ENCODE assay signal across 19 cellular contexts in the genomic region with DNA sequence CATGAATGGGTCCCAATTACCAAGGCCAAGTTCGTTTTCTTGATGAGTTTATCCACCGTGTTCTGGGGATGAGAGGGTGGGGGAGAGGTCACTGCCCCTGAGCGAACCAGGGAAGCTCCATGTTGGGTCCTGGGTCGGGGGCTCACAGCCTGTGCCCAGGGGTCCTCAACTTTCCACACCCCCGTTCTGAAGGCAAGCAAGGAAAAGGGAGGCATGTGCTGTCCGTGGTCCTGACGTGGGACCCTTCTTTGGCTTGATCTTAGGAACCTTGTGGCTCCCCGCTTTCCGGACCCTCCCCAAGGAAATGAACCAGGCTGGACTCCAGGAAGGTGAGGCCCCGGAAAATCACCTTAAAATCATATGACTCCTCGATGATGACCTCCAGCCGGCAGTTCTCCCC. TPM values are rescaled to one million over a fixed set of nuclear protein-coding genes. Genes with fewer than 3 reads are reported as not detected.
DNase-seq lines count a peak whose midpoint lies in the region; ATAC-seq, FAIRE-seq and TF ChIP-seq lines count a peak whose summit lies in the region.
"Had no signal": no experiment of that assay in that cellular context is flagged by ENCODE, and none has a peak within 500 bp of the region (broad histone marks: within the 10 kb centered on the region; RNA-seq: fewer than 3 reads in every experiment).

No MANE protein-coding gene starts in this region.

- H3K4me3 ChIP-seq in A549, result no peak overlapping the region
- H3K4me3 ChIP-seq in GM12878, result no peak overlapping the region
- H3K4me3 ChIP-seq in lower lobe of right lung, result no peak overlapping the region
- H3K4me3 ChIP-seq: BLaER1 treated with 17β-estradiol and CSF1 and Interleukin-3, amounts not matched to agents 10 nM and 100 nM; SJSA1 had no signal

- no peak for FAIRE-seq in A549 (lab: Jason Lieb, UNC)
- no peak for FAIRE-seq in GM12878 (lab: Jason Lieb, UNC)
- FAIRE-seq: H54 had no signal

- H2AFZ ChIP-seq in GM12878 (ENCODE audit: control insufficient read depth, low read depth, low read length), result no peak overlapping the region

- DNase-seq in A549 (ENCODE audit: low read depth in 1 of 2, low spot score in 1 of 2) (no peak), KBM-7 (peak; percentile 27), GM12878 (ENCODE audit: low read depth, low spot score) (no peak), lower lobe of right lung (peak; percentile 21), DMS153 (lab: John Stamatoyannopoulos, UW) (no peak)
- DNase-seq in natural killer cell treated with Interleukin-12 subunit alpha and Interleukin-12 subunit beta and Interleukin-15 and Interleukin-18, amount 100 ng/mL, for 72 hours (ENCODE audit: low spot score), result no peak
- DNase-seq: CD8-positive, alpha-beta memory T cell; GF-D8; NCI-H1417; NCI-H1930; NCI-H446; OCI-M1 had no signal

- no peaks in the 10 kb centered on the region for H3K9me3 Mint-ChIP-seq in natural killer cell treated with Interleukin-12 subunit alpha and Interleukin-12 subunit beta and Interleukin-15 and Interleukin-18, amount 100 ng/mL, for 72 hours
- H3K9me3 Mint-ChIP-seq: CD8-positive, alpha-beta memory T cell had no signal

- H3K9me3 ChIP-seq in A549, result no peaks in the 10 kb centered on the region; the same call in 2 of the 3 replicates
- H3K9me3 ChIP-seq in GM12878 (replicated peaks; ENCODE audit: control insufficient read depth, insufficient read depth, low read length), result no peaks in the 10 kb centered on the region
- H3K9me3 ChIP-seq in lower lobe of right lung, result no peaks in the 10 kb centered on the region

- H3K4me2 ChIP-seq in A549 (no peak overlapping the region), GM12878 (ENCODE audit: control insufficient read depth, insufficient read depth) (no peak overlapping the region)
- H3K4me2 ChIP-seq: BLaER1 treated with 17β-estradiol and CSF1 and Interleukin-3, amounts not matched to agents 10 nM and 100 nM had no signal

- H4K20me1 ChIP-seq in GM12878 (ENCODE audit: control insufficient read depth, insufficient read depth), result no peaks in the 10 kb centered on the region

- H3K4me1 Mint-ChIP-seq in natural killer cell treated with Interleukin-12 subunit alpha and Interleukin-12 subunit beta and Interleukin-15 and Interleukin-18, amount 100 ng/mL, for 72 hours (ENCODE audit: low read depth in 2 of 2), result peaks cover 9 to 21% of the 10 kb centered on the region in 2 donors

- CTCF ChIA-PET in A549 (lab: Yijun Ruan, JAX) (interaction anchor here (0.5 to 28.3 kb wide), 18 partner anchors 10 to 314 kb away, joined by 3 to 901 read pairs (median 22); a partner anchor contains a TSS), GM12878 (lab: Yijun Ruan, JAX) (interaction anchor here (0.6 to 9.9 kb wide), 5 partner anchors 8 to 268 kb away, joined by 3 to 163 read pairs (median 7); a partner anchor contains a TSS)

- H3K27me3 ChIP-seq in GM12878 (replicated peaks in 1 of 2; ENCODE audit: control insufficient read depth in 2 of 2, insufficient read depth in 2 of 2, low read length in 1 of 2), result peaks cover 0 to 1% of the 10 kb centered on the region in 2 experiments; a peak in 2 of 4 replicates
- H3K27me3 ChIP-seq in lower lobe of right lung (ENCODE audit: low read depth), result peaks cover 58% of the 10 kb centered on the region

- no peak for TF ChIP-seq RAD21 in A549 (conservative IDR thresholded peaks at IDR 0.05 in 1 of 2, IDR thresholded peaks at IDR 0.05 in 1 of 2)
- TF ChIP-seq RAD21 in GM12878 (IDR thresholded peaks at IDR 0.05; ENCODE audit: insufficient read depth, low read depth, low read length), result no peak

- RAD21 ChIA-PET in GM12878 (lab: Charles Lee; ENCODE audit: unreplicated experiment), result interaction anchor here (0.6 kb wide), 1 partner anchor 269 kb away, joined by 3 read pairs; no protein-coding TSS in a partner anchor

- BruUV-seq in GM12878 (replicated peaks; lab: Mats Ljungman, UMichigan), result no TSS peak

- TF ChIP-seq POLR2A in A549 (IDR thresholded peaks at IDR 0.05; ENCODE audit: low read length), result no peak
- TF ChIP-seq POLR2A in GM12878 (IDR thresholded peaks at IDR 0.05; ENCODE audit: low read depth, low read length), result no peak

- H3K9ac ChIP-seq in GM12878 (ENCODE audit: control insufficient read depth, insufficient read depth, low read length), result no peak overlapping the region
- H3K9ac ChIP-seq: BLaER1 treated with 17β-estradiol and CSF1 and Interleukin-3, amounts not matched to agents 10 nM and 100 nM had no signal

- H3K27me3 Mint-ChIP-seq in natural killer cell treated with Interleukin-12 subunit alpha and Interleukin-12 subunit beta and Interleukin-15 and Interleukin-18, amount 100 ng/mL, for 72 hours, result peaks cover 35 to 66% of the 10 kb centered on the region in 2 donors

- no peak overlapping the region for H3K4me3 Mint-ChIP-seq in natural killer cell treated with Interleukin-12 subunit alpha and Interleukin-12 subunit beta and Interleukin-15 and Interleukin-18, amount 100 ng/mL, for 72 hours

- no peak for TF ChIP-seq EP300 in A549 (IDR thresholded peaks at IDR 0.05)
- no peak for TF ChIP-seq EP300 in GM12878 (IDR thresholded peaks at IDR 0.05; ENCODE audit: borderline replicate concordance in 1 of 2, control insufficient read depth in 1 of 2, low read depth in 2 of 2, low read length in 2 of 2)

- H3K36me3 ChIP-seq in GM12878 (ENCODE audit: control insufficient read depth in 2 of 2, insufficient read depth in 2 of 2, low read length in 1 of 2), result no peaks in the 10 kb centered on the region
- no peaks in the 10 kb centered on the region for H3K36me3 ChIP-seq in lower lobe of right lung
- H3K36me3 ChIP-seq: BLaER1 treated with 17β-estradiol and CSF1 and Interleukin-3, amounts not matched to agents 10 nM and 100 nM; SJSA1 had no signal

- intact Hi-C loops in GM12878 (cut with micrococcal nuclease; ENCODE audit: unreplicated experiment), result loop anchor here (2.0 kb wide), 2 partner anchors 45 to 77 kb away; a partner anchor contains a TSS
- intact Hi-C loops in lower lobe of right lung (cut with DNase I), result loop anchor here (5.0 kb wide), 1 partner anchor 270 kb away; no protein-coding TSS in a partner anchor

- H3K27ac ChIP-seq in A549, result no peak overlapping the region
- no peak overlapping the region for H3K27ac ChIP-seq in GM12878 (ENCODE audit: control insufficient read depth, insufficient read depth)
- H3K27ac ChIP-seq in lower lobe of right lung, result no peak overlapping the region
- H3K27ac ChIP-seq: BLaER1 treated with 17β-estradiol and CSF1 and Interleukin-3, amounts not matched to agents 10 nM and 100 nM; RWPE1; SJSA1 had no signal

- no peaks in the 10 kb centered on the region for H3K79me2 ChIP-seq in GM12878 (ENCODE audit: control insufficient read depth, insufficient read depth, low read length)

- POLR2A ChIA-PET in A549 (lab: Yijun Ruan, JAX), result no interaction called here
- POLR2A ChIA-PET in GM12878 (lab: Charles Lee), result no interaction called here

- TF ChIP-seq CTCF in A549 (IDR thresholded peaks at IDR 0.05) (no peak), GM12878 (IDR thresholded peaks at IDR 0.05 in 2 of 3, conservative IDR thresholded peaks at IDR 0.05 in 1 of 3; ENCODE audit: control insufficient read depth in 2 of 3, extremely low read depth in 1 of 3, insufficient read depth in 1 of 3, low read depth in 3 of 3, low read length in 3 of 3) (no peak), lower lobe of right lung (IDR thresholded peaks at IDR 0.05) (no peak)

- no peak for ATAC-seq in A549
- ATAC-seq in GM12878, result no peak
- no peak for ATAC-seq in lower lobe of right lung
- no peak for ATAC-seq in natural killer cell treated with Interleukin-12 subunit alpha and Interleukin-12 subunit beta and Interleukin-15 and Interleukin-18, amount 100 ng/mL, for 72 hours
- ATAC-seq in GM21381 (IDR thresholded peaks at IDR 0.05; ENCODE audit: unreplicated experiment), result no peak
- ATAC-seq in GM18498 (IDR thresholded peaks at IDR 0.05; ENCODE audit: unreplicated experiment), result no peak

- H3K36me3 Mint-ChIP-seq in natural killer cell treated with Interleukin-12 subunit alpha and Interleukin-12 subunit beta and Interleukin-15 and Interleukin-18, amount 100 ng/mL, for 72 hours, result no peaks in the 10 kb centered on the region
- H3K36me3 Mint-ChIP-seq: CD8-positive, alpha-beta memory T cell had no signal

- H3K4me1 ChIP-seq in A549 (no peaks in the 10 kb centered on the region), GM12878 (ENCODE audit: control insufficient read depth, insufficient read depth, low read length) (no peaks in the 10 kb centered on the region; the same call in none of the 2 replicates), lower lobe of right lung (no peaks in the 10 kb centered on the region)

- in situ Hi-C loops in KBM-7 (cut with MboI; ENCODE audit: low pct_unique_long_range_greater_than_20kb, low sequenced_read_pairs) (loop anchor here (10.0 kb wide), 1 partner anchor 257 kb away; no protein-coding TSS in a partner anchor), GM12878 (cut with MboI) (loop anchor here (5.0 kb wide), 1 partner anchor 270 kb away; no protein-coding TSS in a partner anchor)

- SMC1A ChIA-PET in GM12878 (lab: Charles Lee; ENCODE audit: uncharacterized antibody, unreplicated experiment), result interaction anchor here (1.3 to 2.6 kb wide), 5 partner anchors 46 to 275 kb away, joined by 4 to 8 read pairs (median 5); a partner anchor contains a TSS

- no peak overlapping the region for H3K27ac Mint-ChIP-seq in natural killer cell treated with Interleukin-12 subunit alpha and Interleukin-12 subunit beta and Interleukin-15 and Interleukin-18, amount 100 ng/mL, for 72 hours

- WGBS in A549 (ENCODE audit: missing lambda C conversion rate), result 33% methylated on average over 12 of the region's 12 CpGs
- WGBS in GM12878 (ENCODE audit: insufficient coverage, insufficient replicate concordance, low lambda C conversion rate, missing lambda C conversion rate), result 33% methylated on average over 12 of the region's 12 CpGs

RNA-seq across cellular contexts. Expression of a gene that starts 18.2 kb away (rescaled TPM):
- polyA plus RNA-seq in A549 (2011; rRNA removed), result 16.5 and 19.2 TPM in 2 replicates
- 18.7 and 23.4 TPM in 2 replicates for polyA plus RNA-seq in A549 (2012; cell fraction: cytosol; rRNA removed)
- 44.0 and 54.8 TPM in 2 replicates for polyA plus RNA-seq in A549 (2012; cell fraction: nucleus; rRNA removed)
- polyA plus RNA-seq in A549 (2017; fragmentation: RNase III; extraction: RNeasy Plus Mini Kit Qiagen cat#74134 plus additional on column Dnase treatment), result 21.8 to 31.4 TPM (median 27.1 TPM) in 3 replicates
- 26.1 and 39.1 TPM in 2 replicates for polyA minus RNA-seq in A549 (2011; rRNA and poly(A)+ RNA removed)
- total RNA-seq in GM12878 (2013; cell fraction: nucleolus; rRNA removed), result not detected in 2 replicates
- total RNA-seq in GM12878 (2014; rRNA removed), result not detected in 2 replicates
- not detected in 2 replicates for total RNA-seq in GM12878 (2014; rRNA removed; fragmentation: Illumina TruSeq; extraction: Trizol)
- 0.21 TPM in 1 of 2 replicates, not detected in the other for total RNA-seq in GM12878 (2021)
- not detected for polyA plus RNA-seq in GM12878 (2011; ENCODE audit: low read depth)
- polyA plus RNA-seq in GM12878 (2011; rRNA removed), result 0.05 TPM in 1 of 2 replicates, not detected in the other
- polyA plus RNA-seq in GM12878 (2011; cell fraction: cytosol; rRNA removed), result 0.13 TPM in 1 of 2 replicates, not detected in the other
- polyA plus RNA-seq in GM12878 (2011; cell fraction: nucleus; rRNA removed), result 0.07 TPM in 1 of 2 replicates, not detected in the other
- polyA plus RNA-seq in GM12878 (2012), result not detected in 2 replicates
- not detected in 2 replicates for polyA plus RNA-seq in GM12878 (2014; fragmentation: Illumina TruSeq; extraction: Trizol)
- polyA plus RNA-seq in GM12878 (2014; fragmentation: Nextera tagmentation; extraction: Ambion mirVana), result not detected
- polyA plus RNA-seq in GM12878 (2014; rRNA removed), result not detected in 2 replicates
- polyA plus RNA-seq in GM12878 (2016; fragmentation: Nextera tagmentation; extraction: Ambion mirVana), result under 1 TPM in 1 of 2 experiments, not detected in 1; 0.23 TPM
- polyA minus RNA-seq in GM12878 (2011; rRNA and poly(A)+ RNA removed), result not detected in 2 replicates
- not detected in 2 replicates for polyA minus RNA-seq in GM12878 (2011; cell fraction: cytosol; rRNA and poly(A)+ RNA removed)
- polyA minus RNA-seq in GM12878 (2011; cell fraction: nucleus; rRNA and poly(A)+ RNA removed), result not detected in 2 replicates
- total RNA-seq in lower lobe of right lung, result 5.3 TPM
- total RNA-seq in natural killer cell treated with Interleukin-12 subunit alpha and Interleukin-12 subunit beta and Interleukin-15 and Interleukin-18, amount 100 ng/mL, for 72 hours, result not detected
- total RNA-seq: CD8-positive, alpha-beta memory T cell had no signal
- polyA plus RNA-seq: CD8-positive, alpha-beta memory T cell had no signal

RNA-seq across cellular contexts. Expression of a gene that starts 34.2 kb away (rescaled TPM):
- 0.12 and 0.35 TPM in 2 replicates for polyA plus RNA-seq in A549 (2011; rRNA removed)
- polyA plus RNA-seq in A549 (2012; cell fraction: cytosol; rRNA removed), result 0.09 and 0.23 TPM in 2 replicates
- 0.23 and 0.70 TPM in 2 replicates for polyA plus RNA-seq in A549 (2012; cell fraction: nucleus; rRNA removed)
- 0.15 to 0.30 TPM (median 0.17 TPM) in 3 replicates for polyA plus RNA-seq in A549 (2017; fragmentation: RNase III; extraction: RNeasy Plus Mini Kit Qiagen cat#74134 plus additional on column Dnase treatment)
- 1.8 and 2.3 TPM in 2 replicates for polyA minus RNA-seq in A549 (2011; rRNA and poly(A)+ RNA removed)
- not detected in 2 replicates for total RNA-seq in GM12878 (2013; cell fraction: nucleolus; rRNA removed)
- not detected in 2 replicates for total RNA-seq in GM12878 (2014; rRNA removed)
- total RNA-seq in GM12878 (2014; rRNA removed; fragmentation: Illumina TruSeq; extraction: Trizol), result not detected in 2 replicates
- not detected in 2 replicates for total RNA-seq in GM12878 (2021)
- polyA plus RNA-seq in GM12878 (2011; ENCODE audit: low read depth), result not detected
- polyA plus RNA-seq in GM12878 (2011; rRNA removed), result not detected in 2 replicates
- 0.18 TPM in 1 of 2 replicates, not detected in the other for polyA plus RNA-seq in GM12878 (2011; cell fraction: cytosol; rRNA removed)
- polyA plus RNA-seq in GM12878 (2011; cell fraction: nucleus; rRNA removed), result 0.03 and 0.06 TPM in 2 replicates
- 0.03 and 0.06 TPM in 2 replicates for polyA plus RNA-seq in GM12878 (2012)
- polyA plus RNA-seq in GM12878 (2014; fragmentation: Illumina TruSeq; extraction: Trizol), result not detected in 2 replicates
- polyA plus RNA-seq in GM12878 (2014; fragmentation: Nextera tagmentation; extraction: Ambion mirVana), result not detected
- not detected in 2 replicates for polyA plus RNA-seq in GM12878 (2014; rRNA removed)
- not detected for polyA plus RNA-seq in GM12878 (2016; fragmentation: Nextera tagmentation; extraction: Ambion mirVana)
- not detected in 2 replicates for polyA minus RNA-seq in GM12878 (2011; rRNA and poly(A)+ RNA removed)
- not detected in 2 replicates for polyA minus RNA-seq in GM12878 (2011; cell fraction: cytosol; rRNA and poly(A)+ RNA removed)
- not detected in 2 replicates for polyA minus RNA-seq in GM12878 (2011; cell fraction: nucleus; rRNA and poly(A)+ RNA removed)
- 0.27 TPM for total RNA-seq in lower lobe of right lung
- total RNA-seq in natural killer cell treated with Interleukin-12 subunit alpha and Interleukin-12 subunit beta and Interleukin-15 and Interleukin-18, amount 100 ng/mL, for 72 hours, result not detected
- total RNA-seq: A172; CD8-positive, alpha-beta memory T cell; SJSA1 had no signal
- polyA plus RNA-seq: CD8-positive, alpha-beta memory T cell had no signal

RNA-seq across cellular contexts. Expression of a gene that starts 46.5 kb away (rescaled TPM):
- polyA plus RNA-seq in A549 (2011; rRNA removed), result 10.6 and 12.5 TPM in 2 replicates
- polyA plus RNA-seq in A549 (2012; cell fraction: cytosol; rRNA removed), result 26.3 and 28.7 TPM in 2 replicates
- polyA plus RNA-seq in A549 (2012; cell fraction: nucleus; rRNA removed), result 62.7 and 66.3 TPM in 2 replicates
- 20.6 to 22.1 TPM (median 20.8 TPM) in 3 replicates for polyA plus RNA-seq in A549 (2017; fragmentation: RNase III; extraction: RNeasy Plus Mini Kit Qiagen cat#74134 plus additional on column Dnase treatment)
- 13.7 and 15.6 TPM in 2 replicates for polyA minus RNA-seq in A549 (2011; rRNA and poly(A)+ RNA removed)
- total RNA-seq in GM12878 (2013; cell fraction: nucleolus; rRNA removed), result 1.7 and 2.0 TPM in 2 replicates
- total RNA-seq in GM12878 (2014; rRNA removed), result 5.4 and 5.6 TPM in 2 replicates
- total RNA-seq in GM12878 (2014; rRNA removed; fragmentation: Illumina TruSeq; extraction: Trizol), result 3.4 and 4.2 TPM in 2 replicates
- 9.2 and 10.6 TPM in 2 replicates for total RNA-seq in GM12878 (2021)
- 5.3 TPM for polyA plus RNA-seq in GM12878 (2011; ENCODE audit: low read depth)
- polyA plus RNA-seq in GM12878 (2011; rRNA removed), result 1.9 and 5.1 TPM in 2 replicates
- 5.7 and 6.3 TPM in 2 replicates for polyA plus RNA-seq in GM12878 (2011; cell fraction: cytosol; rRNA removed)
- polyA plus RNA-seq in GM12878 (2011; cell fraction: nucleus; rRNA removed), result 20.2 and 22.2 TPM in 2 replicates
- 5.7 and 6.7 TPM in 2 replicates for polyA plus RNA-seq in GM12878 (2012)
- polyA plus RNA-seq in GM12878 (2014; fragmentation: Illumina TruSeq; extraction: Trizol), result 6.6 and 6.7 TPM in 2 replicates
- 1 to 10 TPM in 1 of 2 experiments, under 1 TPM in 1; 0.60 to 2.1 TPM for polyA plus RNA-seq in GM12878 (2014; fragmentation: Nextera tagmentation; extraction: Ambion mirVana)
- 7.4 and 8.7 TPM in 2 replicates for polyA plus RNA-seq in GM12878 (2014; rRNA removed)
- polyA plus RNA-seq in GM12878 (2016; fragmentation: Nextera tagmentation; extraction: Ambion mirVana), result 10 to 100 TPM in 1 of 2 experiments, 1 to 10 TPM in 1; 10.0 to 10.1 TPM
- polyA minus RNA-seq in GM12878 (2011; rRNA and poly(A)+ RNA removed), result 2.4 and 2.8 TPM in 2 replicates
- 2.0 and 4.6 TPM in 2 replicates for polyA minus RNA-seq in GM12878 (2011; cell fraction: cytosol; rRNA and poly(A)+ RNA removed)
- polyA minus RNA-seq in GM12878 (2011; cell fraction: nucleus; rRNA and poly(A)+ RNA removed), result 1.1 and 2.6 TPM in 2 replicates
- 14.5 TPM for total RNA-seq in lower lobe of right lung
- 10 to 100 TPM in 1 of 2 donors, 1 to 10 TPM in 1; 4.9 to 11.4 TPM for total RNA-seq in natural killer cell treated with Interleukin-12 subunit alpha and Interleukin-12 subunit beta and Interleukin-15 and Interleukin-18, amount 100 ng/mL, for 72 hours

Comparison
In these comparisons a context has a peak if more than half of its experiments do, and no peak if none do; other contexts are left out.
1. DNase-seq: peak in KBM-7 (single experiment) and lower lobe of right lung (single experiment); none in A549 (0 of 2), GM12878 (single experiment), natural killer cell treated with Interleukin-12 subunit alpha and Interleukin-12 subunit beta and Interleukin-15 and Interleukin-18, amount 100 ng/mL, for 72 hours (single experiment) and DMS153 (single experiment).